In genomic region chr11:69111578-69112247, GRCh38 we compare ENCODE assay signal across 1 cellular context.
TF ChIP-seq lines count a peak whose summit lies in the region.

No MANE protein-coding gene starts in this region.

TF ChIP-seq in GM23338, 12 proteins besides CTCF, POLR2A, EP300 and RAD21 (continued from another document):
- no peak for TF ChIP-seq ETS1 (IDR thresholded peaks at IDR 0.05)
- TF ChIP-seq EZH2phosphoT487 (IDR thresholded peaks at IDR 0.05; ENCODE audit: unreplicated experiment) = no peak
- no peak for TF ChIP-seq EZH2 (IDR thresholded peaks at IDR 0.05; ENCODE audit: low read depth, unreplicated experiment)
